8 cellular contexts compared by ENCODE assay signal in genomic region chr19:39341122-39341719, GRCh38. TPM values are rescaled to one million over a fixed set of nuclear protein-coding genes. Genes with fewer than 3 reads are reported as not detected.
A peak's percentile ranks its signal among the peaks of the same experiment; 100 is the strongest.
DNase-seq lines count a peak whose midpoint lies in the region; ATAC-seq and TF ChIP-seq lines count a peak whose summit lies in the region.

No MANE protein-coding gene starts in this region.

- peaks cover 38% of the 10 kb centered on the region for H4K20me1 ChIP-seq in BLaER1

- peak overlapping the region; percentile 97 for H3K27ac Mint-ChIP-seq in activated B cell treated with CpG ODN at 0.5 μM for 24 hours
- H3K27ac Mint-ChIP-seq in osteocyte (ENCODE audit: unreplicated experiment) = peak overlapping the region; percentile 91

- no peaks in the 10 kb centered on the region for H3K9me3 ChIP-seq in BLaER1
- H3K9me3 ChIP-seq in gastroesophageal sphincter = no peaks in the 10 kb centered on the region

- H3K27ac ChIP-seq in BLaER1 = peak overlapping the region; percentile 81
- peak overlapping the region; percentile 2 to 93 (median 86) for H3K27ac ChIP-seq in gastroesophageal sphincter

- H3K9me3 Mint-ChIP-seq in activated B cell treated with CpG ODN at 0.5 μM for 24 hours (no peaks in the 10 kb centered on the region), osteocyte (ENCODE audit: unreplicated experiment) (no peaks in the 10 kb centered on the region)

- no peak for ATAC-seq in activated B cell treated with CpG ODN at 0.5 μM for 24 hours (ENCODE audit: low read depth)
- no peak for ATAC-seq in gastroesophageal sphincter
- ATAC-seq in GM18858 (IDR thresholded peaks at IDR 0.05; ENCODE audit: unreplicated experiment) = no peak

- POLR2A ChIA-PET in activated B cell treated with CpG ODN at 0.5 μM for 24 hours (lab: Charles Lee) = interaction anchor here (0.6 to 2.8 kb wide), 12 partner anchors 9 to 1417 kb away, joined by 3 to 35 read pairs (median 6); partner anchors contain the start of genes MED29, PAF1, PLEKHG2 and RPS16

- H3K27me3 Mint-ChIP-seq in activated B cell treated with CpG ODN at 0.5 μM for 24 hours (no peaks in the 10 kb centered on the region), osteocyte (ENCODE audit: unreplicated experiment) (no peaks in the 10 kb centered on the region)

- H3K4me3 Mint-ChIP-seq in activated B cell treated with CpG ODN at 0.5 μM for 24 hours = peak overlapping the region; percentile 99
- peak overlapping the region; percentile 90 for H3K4me3 Mint-ChIP-seq in osteocyte (ENCODE audit: unreplicated experiment)

- TF ChIP-seq EP300 in gastroesophageal sphincter (IDR thresholded peaks at IDR 0.05) = no peak

- peaks cover 80% of the 10 kb centered on the region for H3K4me1 ChIP-seq in BLaER1
- peaks cover 0 to 47% (median 31%) of the 10 kb centered on the region in 3 donors for H3K4me1 ChIP-seq in gastroesophageal sphincter

- intact Hi-C loops in activated B cell treated with CpG ODN at 0.5 μM for 24 hours (cut with micrococcal nuclease) = loop anchor here (5.0 kb wide), 3 partner anchors 96 to 214 kb away; partner anchors contain the start of genes EID2B, PAK4 and RPS16

- TF ChIP-seq CTCF in activated B cell treated with CpG ODN at 0.5 μM for 24 hours (IDR thresholded peaks at IDR 0.05) (no peak), gastroesophageal sphincter (IDR thresholded peaks at IDR 0.05) (no peak), osteocyte (IDR thresholded peaks at IDR 0.05) (no peak)

- CTCF ChIA-PET in activated B cell treated with CpG ODN at 0.5 μM for 24 hours (lab: Charles Lee) = interaction anchor here (1.4 to 2.4 kb wide), 2 partner anchors 50 to 71 kb away, joined by 9 to 15 read pairs; partner anchors contain the start of genes MED29, PAF1 and PLEKHG2

- no peaks in the 10 kb centered on the region for H3K27me3 ChIP-seq in BLaER1
- H3K27me3 ChIP-seq in gastroesophageal sphincter = no peaks in the 10 kb centered on the region

- H3K36me3 Mint-ChIP-seq in activated B cell treated with CpG ODN at 0.5 μM for 24 hours (ENCODE audit: low read depth) (peaks cover 33% of the 10 kb centered on the region), osteocyte (ENCODE audit: unreplicated experiment) (peaks cover 5% of the 10 kb centered on the region)

- H3K4me3 ChIP-seq in BLaER1 (peak overlapping the region; percentile 73), gastroesophageal sphincter (peak overlapping the region; percentile 37 to 68)

- H3K4me1 Mint-ChIP-seq in activated B cell treated with CpG ODN at 0.5 μM for 24 hours (peaks cover 73% of the 10 kb centered on the region), osteocyte (ENCODE audit: unreplicated experiment) (peaks cover 41% of the 10 kb centered on the region)

- peaks cover 15% of the 10 kb centered on the region for H3K36me3 ChIP-seq in BLaER1
- peaks cover 0 to 5% of the 10 kb centered on the region in 2 donors for H3K36me3 ChIP-seq in gastroesophageal sphincter

- DNase-seq in HCEC 1CT = peak; percentile 20
- DNase-seq in activated B cell treated with CpG ODN at 0.5 μM for 24 hours = no peak
- no peak for DNase-seq in osteocyte (ENCODE audit: extremely low spot score, unreplicated experiment)
- no peak for DNase-seq in dermis blood vessel endothelial cell
- no peak for DNase-seq in NCI-H2171 treated with DMSO at 0.1 percent for 48 hours (lab: John Stamatoyannopoulos, UW)

- H3K9ac ChIP-seq in BLaER1 = peak overlapping the region; percentile 87

- TF ChIP-seq POLR2A in gastroesophageal sphincter (IDR thresholded peaks at IDR 0.05) = no peak

- peak overlapping the region; percentile 95 for H3K4me2 ChIP-seq in BLaER1

- 0 to 6% methylated on average over 12 to 13 of the region's 17 CpGs for WGBS in gastroesophageal sphincter (ENCODE audit: low coverage in 1 of 2), 2 donors

RNA-seq across cellular contexts. Expression of gene SAMD4B, which starts 1.0 kb away (rescaled TPM):
- total RNA-seq in activated B cell treated with CpG ODN at 0.5 μM for 24 hours (53.0 and 60.7 TPM in 2 replicates), gastroesophageal sphincter (100 to 1,000 TPM in 1 of 4 donors, 10 to 100 TPM in 3; 68.2 to 121 (median 92.8) TPM), osteocyte (100 and 101 TPM in 2 replicates), dermis blood vessel endothelial cell (32.2 and 55.7 TPM in 2 replicates)

RNA-seq across cellular contexts. Expression of gene GMFG, which starts 5.4 kb away (rescaled TPM):
- total RNA-seq in activated B cell treated with CpG ODN at 0.5 μM for 24 hours = 149 and 168 TPM in 2 replicates
- 10 to 100 TPM in 3 of 4 donors, 1 to 10 TPM in 1; 5.2 to 19.5 (median 14.8) TPM for total RNA-seq in gastroesophageal sphincter
- total RNA-seq in osteocyte = not detected in 2 replicates
- total RNA-seq in dermis blood vessel endothelial cell = 89.9 and 196 TPM in 2 replicates

RNA-seq across cellular contexts. Expression of gene LRFN1, which starts 20.6 kb away (rescaled TPM):
- total RNA-seq in activated B cell treated with CpG ODN at 0.5 μM for 24 hours (0.58 and 0.71 TPM in 2 replicates), gastroesophageal sphincter (1 to 10 TPM in 2 of 4 donors, under 1 TPM in 2; 0.16 to 1.5 (median 1.1) TPM), osteocyte (0.31 and 0.35 TPM in 2 replicates), dermis blood vessel endothelial cell (0.51 and 0.84 TPM in 2 replicates)

RNA-seq across cellular contexts. Expression of gene IFNL1, which starts 45.0 kb away (rescaled TPM):
- total RNA-seq in activated B cell treated with CpG ODN at 0.5 μM for 24 hours (not detected in 2 replicates), gastroesophageal sphincter (not detected), osteocyte (not detected in 2 replicates), dermis blood vessel endothelial cell (not detected in 2 replicates)

RNA-seq across cellular contexts. Expression of gene PAF1, which starts 49.7 kb away (rescaled TPM):
- total RNA-seq in activated B cell treated with CpG ODN at 0.5 μM for 24 hours = 50.3 and 52.4 TPM in 2 replicates
- total RNA-seq in gastroesophageal sphincter = 10 to 100 TPM; 32.8 to 48.0 (median 44.0) TPM
- total RNA-seq in osteocyte = 45.6 and 45.9 TPM in 2 replicates
- total RNA-seq in dermis blood vessel endothelial cell = 29.5 and 34.2 TPM in 2 replicates
